10 cellular contexts compared by ENCODE assay signal in the genomic region with DNA sequence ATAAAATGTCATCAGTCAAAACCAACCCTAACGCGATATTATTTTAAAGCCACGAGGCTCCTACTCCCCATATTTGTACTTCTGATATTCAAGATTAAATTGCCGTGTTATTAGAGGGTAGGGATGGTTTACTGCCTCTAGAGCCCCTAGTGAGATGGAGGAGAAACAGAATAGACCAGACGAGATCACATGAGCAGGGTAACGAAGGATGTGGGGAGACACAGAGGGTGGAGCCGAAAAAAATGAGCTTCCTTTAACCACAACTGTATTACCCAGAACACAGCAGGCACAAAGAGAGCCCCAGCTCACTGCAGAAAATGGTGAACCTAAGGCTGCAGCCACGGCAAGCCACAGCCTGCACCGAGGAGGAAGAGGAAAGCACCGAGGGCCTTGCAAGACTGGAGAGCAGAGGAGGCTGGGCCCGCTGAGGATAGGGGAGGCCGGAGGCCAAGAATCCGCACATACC. TPM values are rescaled to one million over a fixed set of nuclear protein-coding genes. Genes with fewer than 3 reads are reported as not detected.
DNase-seq lines count a peak whose midpoint lies in the region; ATAC-seq, FAIRE-seq and TF ChIP-seq lines count a peak whose summit lies in the region.
"Had no signal": no experiment of that assay in that cellular context is flagged by ENCODE, and none has a peak within 500 bp of the region (broad histone marks: within the 10 kb centered on the region; RNA-seq: fewer than 3 reads in every experiment).

No MANE protein-coding gene starts in this region.

- peak overlapping the region in 1 of 2 experiments; percentile 69; a peak in 1 of 4 replicates for H3K9ac ChIP-seq in K562 (ENCODE audit: insufficient read depth in 1 of 2, low read depth in 2 of 2, low read length in 2 of 2)

- ATAC-seq in HG03342 (IDR thresholded peaks at IDR 0.05; ENCODE audit: unreplicated experiment) (peak; percentile 99), K562 (peak; percentile 53)
- ATAC-seq: body of pancreas had no signal

- TF ChIP-seq POLR2A in K562 (conservative IDR thresholded peaks at IDR 0.05) = no peak

- POLR2A ChIA-PET in K562 (lab: Yijun Ruan, JAX) = interaction anchor here (0.5 to 2.9 kb wide), 12 partner anchors 8 to 1177 kb away, joined by 3 to 26 read pairs (median 4); partner anchors contain the start of gene ZC3HAV1

- CTCF ChIA-PET in K562 (lab: Yijun Ruan, JAX; ENCODE audit: low intra/inter-chr PET ratio) = interaction anchor here (0.6 kb wide), 1 partner anchor 132 kb away, joined by 3 read pairs; no protein-coding TSS in a partner anchor

- H3K36me3 ChIP-seq in K562 (ENCODE audit: control insufficient read depth, insufficient read depth, low read length) = peaks cover 36% of the 10 kb centered on the region

- 36% methylated on average over 13 of the region's 13 CpGs for WGBS in K562 (ENCODE audit: insufficient coverage, low coverage, missing lambda C conversion rate)

- in situ Hi-C loops in K562 (cut with MboI) = no loop called here

- peaks cover 30 to 41% of the 10 kb centered on the region in 2 experiments for H3K4me1 ChIP-seq in K562 (replicated peaks in 1 of 2; ENCODE audit: control insufficient read depth in 2 of 2, insufficient read depth in 2 of 2, low read length in 2 of 2)

- TF ChIP-seq EP300 in K562 (IDR thresholded peaks at IDR 0.05; ENCODE audit: low read length) = peak; percentile 12; the same call in 1 of the 2 replicates

- intact Hi-C loops in K562 (cut with micrococcal nuclease) = no loop called here

- H3K27me3 ChIP-seq in K562 (ENCODE audit: control insufficient read depth in 2 of 2, insufficient read depth in 2 of 2, low read length in 2 of 2) = no peaks in the 10 kb centered on the region
- H3K27me3 ChIP-seq: body of pancreas had no signal

- H3K79me2 ChIP-seq in K562 (ENCODE audit: control insufficient read depth, insufficient read depth, low read length) = peaks cover 70% of the 10 kb centered on the region

- FAIRE-seq in K562 (lab: Jason Lieb, UNC) (no peak), D721Med (lab: Jason Lieb, UNC) (no peak)

- H2AFZ ChIP-seq in K562 (ENCODE audit: low read depth, low read length) = peak overlapping the region; percentile 3; the same call in 1 of the 2 replicates

- no TSS peak for BruUV-seq in K562 (replicated peaks; lab: Mats Ljungman, UMichigan)

- DNase-seq in SIG-M5 treated with dmso at 0.1 percent for 504 hours (lab: John Stamatoyannopoulos, UW; ENCODE audit: unreplicated experiment) = peak; percentile 71
- no peak for DNase-seq in SIG-M5 (lab: John Stamatoyannopoulos, UW)
- DNase-seq in T-helper 22 cell (ENCODE audit: low read depth) = peak; percentile 81
- DNase-seq in K562 (ENCODE audit: extremely low read depth in 1 of 4, low spot score in 3 of 4) = peak in 3 of 4 experiments; percentile 16 to 74 (median 64)
- DNase-seq in stimulated activated CD4-positive, alpha-beta T cell treated with anti-CD3 and anti-CD28 coated beads, Interleukin-15, amount 100 ng/mL, for 24 hours = peak; percentile 74
- DNase-seq in D721Med (ENCODE audit: insufficient read length, low spot score) = no peak
- no peak for DNase-seq in NCI-H1105 (lab: John Stamatoyannopoulos, UW)

- TF ChIP-seq RAD21 in K562 (CRISPR knock-in tag; conservative IDR thresholded peaks at IDR 0.05 in 1 of 2, IDR thresholded peaks at IDR 0.05 in 1 of 2) = peak in 1 of 2 experiments; percentile 7; a peak in 1 of 4 replicates

- H3K9me3 ChIP-seq in K562 (replicated peaks; ENCODE audit: control insufficient read depth, insufficient read depth, low read depth, low read length) = no peaks in the 10 kb centered on the region
- H3K9me3 ChIP-seq: body of pancreas had no signal

- H3K4me3 ChIP-seq in K562 = no peak overlapping the region
- H3K4me3 ChIP-seq: body of pancreas had no signal

- TF ChIP-seq CTCF in K562 (IDR thresholded peaks at IDR 0.05 in 2 of 3, conservative IDR thresholded peaks at IDR 0.05 in 1 of 3; ENCODE audit: insufficient read depth in 2 of 3, low read depth in 1 of 3, low read length in 3 of 3) = peak in 1 of 3 experiments; percentile 13; a peak in 1 of 6 replicates
- no peak for TF ChIP-seq CTCF in D721Med (IDR thresholded peaks at IDR 0.05; ENCODE audit: insufficient read depth, missing control alignments)

- H4K20me1 ChIP-seq in K562 (replicated peaks; ENCODE audit: control insufficient read depth, insufficient read depth, low read length) = peaks cover 20% of the 10 kb centered on the region

- peak overlapping the region; percentile 30; the same call in 2 of the 3 replicates for H3K27ac ChIP-seq in K562 (ENCODE audit: extremely low read depth, low read depth, low read length)
- H3K27ac ChIP-seq: 22Rv1, body of pancreas had no signal

- H3K9me1 ChIP-seq in K562 (ENCODE audit: control insufficient read depth, insufficient read depth, low read length) = no peaks in the 10 kb centered on the region

- H3K4me2 ChIP-seq in K562 (ENCODE audit: insufficient read depth, low read length) = peak overlapping the region; percentile 43

TF ChIP-seq in K562, 482 proteins besides CTCF, POLR2A, EP300 and RAD21 (continues in another document):
- TF ChIP-seq SOX6 (IDR thresholded peaks at IDR 0.05) (peak; percentile 28; the same call in 1 of the 2 replicates), CHAMP1 (IDR thresholded peaks at IDR 0.05) (peak; percentile 53; the same call in 1 of the 2 replicates), ZNF766 (CRISPR knock-in tag; conservative IDR thresholded peaks at IDR 0.05) (0 out of 2 replicates have a peak, but pooled peaks have one; percentile 37), HDAC1 (IDR thresholded peaks at IDR 0.05) (0 out of 4 replicates have a peak, but pooled peaks of 1 of the 2 experiments have one; percentile 20)

RNA-seq across cellular contexts. Expression of gene ZC3HAV1, which starts 14.3 kb away (rescaled TPM):
- total RNA-seq in K562 (2011; cell fraction: chromatin; rRNA removed; ENCODE audit: low replicate concordance) = 53.8 and 57.1 TPM in 2 replicates
- 29.0 and 32.2 TPM in 2 replicates for total RNA-seq in K562 (2011; cell fraction: nucleolus; rRNA removed)
- 34.5 and 41.2 TPM in 2 replicates for total RNA-seq in K562 (2011; cell fraction: nucleoplasm; rRNA removed)
- total RNA-seq in K562 (2014; rRNA removed) = 23.9 and 26.4 TPM in 2 replicates
- total RNA-seq in K562 (2014; rRNA removed; fragmentation: Illumina TruSeq; extraction: Trizol) = 34.0 TPM in 2 replicates
- total RNA-seq in K562 (2015; rRNA removed; fragmentation: Illumina TruSeq; extraction: Trizol) = 38.9 and 40.5 TPM in 2 replicates
- total RNA-seq in K562 (2021) = 33.0 and 33.8 TPM in 2 replicates
- 16.9 and 22.4 TPM in 2 replicates for polyA plus RNA-seq in K562 (2011; rRNA removed)
- 13.3 and 18.4 TPM in 2 replicates for polyA plus RNA-seq in K562 (2011; cell fraction: cytosol; rRNA removed)
- 12.9 and 17.7 TPM in 2 replicates for polyA plus RNA-seq in K562 (2011; cell fraction: nucleus; rRNA removed)
- polyA plus RNA-seq in K562 (2012) = 20.5 and 21.0 TPM in 2 replicates
- 22.8 and 30.9 TPM in 2 replicates for polyA plus RNA-seq in K562 (2014; fragmentation: Illumina TruSeq; extraction: Trizol)
- 10 to 100 TPM; 11.9 to 13.4 TPM for polyA plus RNA-seq in K562 (2014; fragmentation: Nextera tagmentation; extraction: Ambion mirVana)
- 18.0 and 18.7 TPM in 2 replicates for polyA plus RNA-seq in K562 (2014; rRNA removed)
- polyA minus RNA-seq in K562 (2011; rRNA and poly(A)+ RNA removed) = 29.5 and 40.3 TPM in 2 replicates
- polyA minus RNA-seq in K562 (2011; cell fraction: cytosol; rRNA and poly(A)+ RNA removed) = 24.2 and 28.1 TPM in 2 replicates
- polyA minus RNA-seq in K562 (2011; cell fraction: nucleus; rRNA and poly(A)+ RNA removed) = 17.8 and 38.4 TPM in 2 replicates

RNA-seq across cellular contexts. Expression of gene ZC3HAV1L, which starts 59.4 kb away (rescaled TPM):
- not detected in 2 replicates for total RNA-seq in K562 (2011; cell fraction: chromatin; rRNA removed; ENCODE audit: low replicate concordance)
- not detected in 2 replicates for total RNA-seq in K562 (2011; cell fraction: nucleolus; rRNA removed)
- total RNA-seq in K562 (2011; cell fraction: nucleoplasm; rRNA removed) = not detected in 2 replicates
- total RNA-seq in K562 (2014; rRNA removed) = not detected in 2 replicates
- not detected in 2 replicates for total RNA-seq in K562 (2014; rRNA removed; fragmentation: Illumina TruSeq; extraction: Trizol)
- total RNA-seq in K562 (2015; rRNA removed; fragmentation: Illumina TruSeq; extraction: Trizol) = not detected in 2 replicates
- not detected in 2 replicates for total RNA-seq in K562 (2021)
- polyA plus RNA-seq in K562 (2011; rRNA removed) = not detected in 2 replicates
- polyA plus RNA-seq in K562 (2011; cell fraction: cytosol; rRNA removed) = not detected in 2 replicates
- polyA plus RNA-seq in K562 (2011; cell fraction: nucleus; rRNA removed) = not detected in 2 replicates
- not detected in 2 replicates for polyA plus RNA-seq in K562 (2012)
- polyA plus RNA-seq in K562 (2014; fragmentation: Illumina TruSeq; extraction: Trizol) = not detected in 2 replicates
- not detected for polyA plus RNA-seq in K562 (2014; fragmentation: Nextera tagmentation; extraction: Ambion mirVana)
- polyA plus RNA-seq in K562 (2014; rRNA removed) = not detected in 2 replicates
- polyA minus RNA-seq in K562 (2011; rRNA and poly(A)+ RNA removed) = not detected in 2 replicates
- not detected in 2 replicates for polyA minus RNA-seq in K562 (2011; cell fraction: cytosol; rRNA and poly(A)+ RNA removed)
- not detected in 2 replicates for polyA minus RNA-seq in K562 (2011; cell fraction: nucleus; rRNA and poly(A)+ RNA removed)

Comparison
In these comparisons a context has a peak if more than half of its experiments do, and no peak if none do; other contexts are left out.
1. DNase-seq: peak in SIG-M5 treated with dmso at 0.1 percent for 504 hours (single experiment), T-helper 22 cell (single experiment), K562 (3 of 4) and stimulated activated CD4-positive, alpha-beta T cell treated with anti-CD3 and anti-CD28 coated beads, Interleukin-15, amount 100 ng/mL, for 24 hours (single experiment); none in SIG-M5 (single experiment), D721Med (single experiment) and NCI-H1105 (single experiment).